1 cellular context compared by ENCODE assay signal in the genomic region with DNA sequence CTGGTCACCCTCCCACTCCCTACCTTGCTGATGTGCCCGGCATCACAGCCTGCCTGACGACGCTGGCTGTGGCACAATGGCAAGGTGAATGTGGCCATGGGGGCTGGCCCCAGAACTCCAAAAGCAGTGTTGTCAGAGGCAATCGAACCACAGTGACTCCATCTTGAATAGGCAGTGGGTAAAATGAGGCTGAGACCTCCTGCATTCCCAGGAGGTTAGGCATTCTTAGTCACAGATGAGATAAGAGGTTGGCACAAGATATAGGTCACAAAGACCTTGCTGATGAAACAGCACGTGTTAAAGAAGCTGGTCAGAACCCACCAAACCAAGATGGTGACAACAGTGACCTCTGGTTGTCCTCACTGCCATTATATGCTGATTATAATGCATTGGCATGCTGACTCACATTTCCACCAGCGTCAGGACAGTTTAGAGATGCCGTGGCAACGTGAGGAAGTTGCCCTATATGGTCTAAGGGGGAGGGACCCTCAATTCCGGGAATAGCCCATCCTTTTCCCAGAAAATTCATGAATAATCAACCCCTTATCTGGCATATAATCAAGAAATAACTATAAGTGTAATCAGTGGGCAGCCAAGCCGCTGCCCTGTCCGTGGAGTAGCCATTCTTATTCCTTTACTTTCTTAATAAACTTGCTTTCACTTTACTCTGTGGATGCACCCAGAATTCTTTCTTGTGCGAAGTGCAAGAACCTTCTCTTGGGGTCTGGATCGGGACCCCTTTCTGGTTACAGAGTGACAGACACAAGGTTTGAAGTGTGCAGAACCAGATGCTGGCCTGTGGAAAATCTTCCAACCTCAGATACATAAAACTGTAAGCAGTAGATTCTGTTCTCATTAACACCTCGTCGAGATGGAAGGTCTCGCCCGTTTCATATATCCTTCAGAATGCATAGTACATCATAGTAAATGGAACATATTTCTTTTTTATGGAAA.
TF ChIP-seq lines count a peak whose summit lies in the region.

No MANE protein-coding gene starts in this region.

TF ChIP-seq in K562, 482 proteins besides CTCF, POLR2A, EP300 and RAD21 (continued from another document and continues in another):
- peak; percentile 100 for TF ChIP-seq CUX1 (CRISPR knock-in tag; IDR thresholded peaks at IDR 0.05)
- TF ChIP-seq ZNF280A (IDR thresholded peaks at IDR 0.05; ENCODE audit: low read depth, partially characterized antibody): no peak
- no peak for TF ChIP-seq CBX2 (IDR thresholded peaks at IDR 0.05; ENCODE audit: insufficient read depth, low read length, poor library complexity, severe bottlenecking)
- TF ChIP-seq DPF2 (IDR thresholded peaks at IDR 0.05): peak; percentile 66
- peak; percentile 81; the same call in 1 of the 2 replicates for TF ChIP-seq HSF4 (CRISPR knock-in tag; IDR thresholded peaks at IDR 0.05; ENCODE audit: borderline replicate concordance)
- TF ChIP-seq NFXL1 (CRISPR knock-in tag; IDR thresholded peaks at IDR 0.05): peak; percentile 100
- TF ChIP-seq ATF2 (CRISPR knock-in tag; IDR thresholded peaks at IDR 0.05): no peak
- no peak for TF ChIP-seq ETV6 (IDR thresholded peaks at IDR 0.05; ENCODE audit: borderline replicate concordance in 1 of 2, low read depth in 2 of 2, low read length in 1 of 2)
- no peak for TF ChIP-seq ETV6 (CRISPR knock-in tag; IDR thresholded peaks at IDR 0.05; ENCODE audit: borderline replicate concordance)
- peak; percentile 96 for TF ChIP-seq FOSL1 (tag; conservative IDR thresholded peaks at IDR 0.05)
- no peak for TF ChIP-seq SIN3B (IDR thresholded peaks at IDR 0.05; ENCODE audit: low read depth)
- peak; percentile 47; the same call in 1 of the 2 replicates for TF ChIP-seq THAP12 (CRISPR knock-in tag; IDR thresholded peaks at IDR 0.05)
- no peak for TF ChIP-seq PCBP1 (IDR thresholded peaks at IDR 0.05; ENCODE audit: low read depth, low read length, poor library complexity, severe bottlenecking)
- no peak for TF ChIP-seq HDAC6 (IDR thresholded peaks at IDR 0.05; ENCODE audit: low read depth, low read length)
- no peak for TF ChIP-seq HNRNPUL1 (IDR thresholded peaks at IDR 0.05; ENCODE audit: low read length)
- peak; percentile 58; the same call in 1 of the 2 replicates for TF ChIP-seq ADNP (tag; IDR thresholded peaks at IDR 0.05)
- no peak for TF ChIP-seq E2F8 (IDR thresholded peaks at IDR 0.05; ENCODE audit: low read depth, partially characterized antibody)
- peak; percentile 52; the same call in 1 of the 2 replicates for TF ChIP-seq GABPB1 (CRISPR knock-in tag; IDR thresholded peaks at IDR 0.05)
- TF ChIP-seq PHF20 (IDR thresholded peaks at IDR 0.05; ENCODE audit: partially characterized antibody): no peak
- TF ChIP-seq SMAD4 (CRISPR knock-in tag; conservative IDR thresholded peaks at IDR 0.05): peak; percentile 100
- TF ChIP-seq, protein P1, sequence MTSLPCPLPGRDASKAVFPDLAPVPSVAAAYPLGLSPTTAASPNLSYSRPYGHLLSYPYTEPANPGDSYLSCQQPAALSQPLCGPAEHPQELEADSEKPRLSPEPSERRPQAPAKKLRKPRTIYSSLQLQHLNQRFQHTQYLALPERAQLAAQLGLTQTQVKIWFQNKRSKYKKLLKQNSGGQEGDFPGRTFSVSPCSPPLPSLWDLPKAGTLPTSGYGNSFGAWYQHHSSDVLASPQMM (CRISPR knock-in tag; IDR thresholded peaks at IDR 0.05): peak; percentile 87; the same call in 1 of the 2 replicates
- TF ChIP-seq RAD51 (IDR thresholded peaks at IDR 0.05; ENCODE audit: borderline replicate concordance, low read depth): 0 out of 2 replicates have a peak, but pooled peaks have one; percentile 7
- TF ChIP-seq ZBTB17 (CRISPR knock-in tag; IDR thresholded peaks at IDR 0.05): peak; percentile 98
